Comparison of ENCODE assay signal across 1 cellular context in genomic region chr5:159097461-159098284, GRCh38.
TF ChIP-seq lines count a peak whose summit lies in the region.

No MANE protein-coding gene starts in this region.

TF ChIP-seq in GM23338, 12 proteins besides CTCF, POLR2A, EP300 and RAD21 (continued from another document):
- TF ChIP-seq ZNF462 (CRISPR knock-in tag; IDR thresholded peaks at IDR 0.05) = no peak
